ENCODE assay signal across 1 cellular context in genomic region chr12:45991289-45992249, GRCh38.
TF ChIP-seq lines count a peak whose summit lies in the region.

No MANE protein-coding gene starts in this region.

TF ChIP-seq in HepG2, 621 proteins besides CTCF, POLR2A, EP300 and RAD21 (continued from another document and continues in another):
- TF ChIP-seq, protein P1, sequence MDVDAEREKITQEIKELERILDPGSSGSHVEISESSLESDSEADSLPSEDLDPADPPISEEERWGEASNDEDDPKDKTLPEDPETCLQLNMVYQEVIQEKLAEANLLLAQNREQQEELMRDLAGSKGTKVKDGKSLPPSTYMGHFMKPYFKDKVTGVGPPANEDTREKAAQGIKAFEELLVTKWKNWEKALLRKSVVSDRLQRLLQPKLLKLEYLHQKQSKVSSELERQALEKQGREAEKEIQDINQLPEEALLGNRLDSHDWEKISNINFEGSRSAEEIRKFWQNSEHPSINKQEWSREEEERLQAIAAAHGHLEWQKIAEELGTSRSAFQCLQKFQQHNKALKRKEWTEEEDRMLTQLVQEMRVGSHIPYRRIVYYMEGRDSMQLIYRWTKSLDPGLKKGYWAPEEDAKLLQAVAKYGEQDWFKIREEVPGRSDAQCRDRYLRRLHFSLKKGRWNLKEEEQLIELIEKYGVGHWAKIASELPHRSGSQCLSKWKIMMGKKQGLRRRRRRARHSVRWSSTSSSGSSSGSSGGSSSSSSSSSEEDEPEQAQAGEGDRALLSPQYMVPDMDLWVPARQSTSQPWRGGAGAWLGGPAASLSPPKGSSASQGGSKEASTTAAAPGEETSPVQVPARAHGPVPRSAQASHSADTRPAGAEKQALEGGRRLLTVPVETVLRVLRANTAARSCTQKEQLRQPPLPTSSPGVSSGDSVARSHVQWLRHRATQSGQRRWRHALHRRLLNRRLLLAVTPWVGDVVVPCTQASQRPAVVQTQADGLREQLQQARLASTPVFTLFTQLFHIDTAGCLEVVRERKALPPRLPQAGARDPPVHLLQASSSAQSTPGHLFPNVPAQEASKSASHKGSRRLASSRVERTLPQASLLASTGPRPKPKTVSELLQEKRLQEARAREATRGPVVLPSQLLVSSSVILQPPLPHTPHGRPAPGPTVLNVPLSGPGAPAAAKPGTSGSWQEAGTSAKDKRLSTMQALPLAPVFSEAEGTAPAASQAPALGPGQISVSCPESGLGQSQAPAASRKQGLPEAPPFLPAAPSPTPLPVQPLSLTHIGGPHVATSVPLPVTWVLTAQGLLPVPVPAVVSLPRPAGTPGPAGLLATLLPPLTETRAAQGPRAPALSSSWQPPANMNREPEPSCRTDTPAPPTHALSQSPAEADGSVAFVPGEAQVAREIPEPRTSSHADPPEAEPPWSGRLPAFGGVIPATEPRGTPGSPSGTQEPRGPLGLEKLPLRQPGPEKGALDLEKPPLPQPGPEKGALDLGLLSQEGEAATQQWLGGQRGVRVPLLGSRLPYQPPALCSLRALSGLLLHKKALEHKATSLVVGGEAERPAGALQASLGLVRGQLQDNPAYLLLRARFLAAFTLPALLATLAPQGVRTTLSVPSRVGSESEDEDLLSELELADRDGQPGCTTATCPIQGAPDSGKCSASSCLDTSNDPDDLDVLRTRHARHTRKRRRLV (CRISPR knock-in tag; IDR thresholded peaks at IDR 0.05), result no peak; the same call in 1 of the 2 replicates
- TF ChIP-seq MEIS1 (CRISPR knock-in tag; IDR thresholded peaks at IDR 0.05; ENCODE audit: borderline replicate concordance) (no peak), MTF1 (CRISPR knock-in tag; IDR thresholded peaks at IDR 0.05) (no peak), HOXA9 (CRISPR knock-in tag; IDR thresholded peaks at IDR 0.05; ENCODE audit: borderline replicate concordance) (peak; percentile 45; the same call in 1 of the 2 replicates), MTA1 (CRISPR knock-in tag; IDR thresholded peaks at IDR 0.05; ENCODE audit: borderline replicate concordance) (peak; percentile 89; the same call in 1 of the 2 replicates), TAF15 (IDR thresholded peaks at IDR 0.05; ENCODE audit: low read depth, low read length, poor library complexity, severe bottlenecking) (peak; percentile 59), RBM22 (optimal IDR thresholded peaks at IDR 0.05; ENCODE audit: low read length) (no peak), ZBTB42 (CRISPR knock-in tag; IDR thresholded peaks at IDR 0.05) (0 out of 2 replicates have a peak, but pooled peaks have one; percentile 47), ZNF709 (CRISPR knock-in tag; IDR thresholded peaks at IDR 0.05) (no peak), AKAP8 (CRISPR knock-in tag; IDR thresholded peaks at IDR 0.05) (no peak), ZNF652 (CRISPR knock-in tag; IDR thresholded peaks at IDR 0.05; ENCODE audit: borderline replicate concordance, low read depth) (peak; percentile 26; the same call in 1 of the 2 replicates), ZNF772 (CRISPR knock-in tag; IDR thresholded peaks at IDR 0.05) (peak; percentile 70; the same call in 1 of the 2 replicates), ATF7 (IDR thresholded peaks at IDR 0.05) (no peak), ATF7 (CRISPR knock-in tag; IDR thresholded peaks at IDR 0.05) (no peak), HHEX (CRISPR knock-in tag; IDR thresholded peaks at IDR 0.05) (0 out of 2 replicates have a peak, but pooled peaks have one; percentile 2), ZNF777 (CRISPR knock-in tag; IDR thresholded peaks at IDR 0.05) (no peak), FOXP1 (IDR thresholded peaks at IDR 0.05) (no peak), FOXP1 (CRISPR knock-in tag; IDR thresholded peaks at IDR 0.05) (no peak), ZNF841 (CRISPR knock-in tag; IDR thresholded peaks at IDR 0.05; ENCODE audit: borderline replicate concordance) (no peak), ZSCAN29 (CRISPR knock-in tag; conservative IDR thresholded peaks at IDR 0.05) (peak; percentile 88), SNAI1 (CRISPR knock-in tag; IDR thresholded peaks at IDR 0.05; ENCODE audit: borderline replicate concordance) (peak; percentile 84; the same call in 1 of the 2 replicates), KAT2B (IDR thresholded peaks at IDR 0.05; ENCODE audit: borderline replicate concordance, low read depth, low read length) (no peak), ZKSCAN1 (IDR thresholded peaks at IDR 0.05; ENCODE audit: low read length) (no peak), BORCS8-MEF2B (CRISPR knock-in tag; IDR thresholded peaks at IDR 0.05) (peak; percentile 89), HNF4A (CRISPR knock-in tag; IDR thresholded peaks at IDR 0.05) (peak; percentile 30; the same call in 1 of the 2 replicates), SETDB1 (CRISPR knock-in tag; IDR thresholded peaks at IDR 0.05; ENCODE audit: borderline replicate concordance) (no peak), ZNF333 (CRISPR knock-in tag; IDR thresholded peaks at IDR 0.05; ENCODE audit: borderline replicate concordance) (no peak; the same call in 1 of the 2 replicates), XRCC5 (optimal IDR thresholded peaks at IDR 0.05; ENCODE audit: low read length) (no peak), KLF11 (CRISPR knock-in tag; IDR thresholded peaks at IDR 0.05) (peak; percentile 79; the same call in 1 of the 2 replicates), ONECUT2 (CRISPR knock-in tag; IDR thresholded peaks at IDR 0.05) (no peak), SYNCRIP (IDR thresholded peaks at IDR 0.05; ENCODE audit: insufficient read depth, low read depth, low read length) (no peak), THAP11 (CRISPR knock-in tag; IDR thresholded peaks at IDR 0.05) (peak; percentile 52), ZNF468 (CRISPR knock-in tag; IDR thresholded peaks at IDR 0.05) (no peak; the same call in 1 of the 2 replicates), MED8 (CRISPR knock-in tag; IDR thresholded peaks at IDR 0.05; ENCODE audit: insufficient replicate concordance) (peak; percentile 65), KLF9 (CRISPR knock-in tag; IDR thresholded peaks at IDR 0.05; ENCODE audit: low read depth) (no peak), ZFP1 (CRISPR knock-in tag; IDR thresholded peaks at IDR 0.05) (no peak)
- TF ChIP-seq, protein P2, sequence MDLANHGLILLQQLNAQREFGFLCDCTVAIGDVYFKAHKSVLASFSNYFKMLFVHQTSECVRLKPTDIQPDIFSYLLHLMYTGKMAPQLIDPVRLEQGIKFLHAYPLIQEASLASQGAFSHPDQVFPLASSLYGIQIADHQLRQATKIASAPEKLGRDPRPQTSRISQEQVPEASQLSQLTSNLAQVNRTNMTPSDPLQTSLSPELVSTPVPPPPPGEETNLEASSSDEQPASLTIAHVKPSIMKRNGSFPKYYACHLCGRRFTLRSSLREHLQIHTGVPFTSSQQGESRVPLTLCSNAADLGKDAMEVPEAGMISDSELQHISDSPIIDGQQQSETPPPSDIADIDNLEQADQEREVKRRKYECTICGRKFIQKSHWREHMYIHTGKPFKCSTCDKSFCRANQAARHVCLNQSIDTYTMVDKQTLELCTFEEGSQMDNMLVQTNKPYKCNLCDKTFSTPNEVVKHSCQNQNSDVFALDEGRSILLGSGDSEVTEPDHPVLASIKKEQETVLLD (CRISPR knock-in tag; IDR thresholded peaks at IDR 0.05; ENCODE audit: low read depth), result no peak
- TF ChIP-seq, protein P3, sequence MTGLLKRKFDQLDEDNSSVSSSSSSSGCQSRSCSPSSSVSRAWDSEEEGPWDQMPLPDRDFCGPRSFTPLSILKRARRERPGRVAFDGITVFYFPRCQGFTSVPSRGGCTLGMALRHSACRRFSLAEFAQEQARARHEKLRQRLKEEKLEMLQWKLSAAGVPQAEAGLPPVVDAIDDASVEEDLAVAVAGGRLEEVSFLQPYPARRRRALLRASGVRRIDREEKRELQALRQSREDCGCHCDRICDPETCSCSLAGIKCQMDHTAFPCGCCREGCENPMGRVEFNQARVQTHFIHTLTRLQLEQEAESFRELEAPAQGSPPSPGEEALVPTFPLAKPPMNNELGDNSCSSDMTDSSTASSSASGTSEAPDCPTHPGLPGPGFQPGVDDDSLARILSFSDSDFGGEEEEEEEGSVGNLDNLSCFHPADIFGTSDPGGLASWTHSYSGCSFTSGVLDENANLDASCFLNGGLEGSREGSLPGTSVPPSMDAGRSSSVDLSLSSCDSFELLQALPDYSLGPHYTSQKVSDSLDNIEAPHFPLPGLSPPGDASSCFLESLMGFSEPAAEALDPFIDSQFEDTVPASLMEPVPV (CRISPR knock-in tag; IDR thresholded peaks at IDR 0.05), result peak; percentile 51
- TF ChIP-seq, protein P4, sequence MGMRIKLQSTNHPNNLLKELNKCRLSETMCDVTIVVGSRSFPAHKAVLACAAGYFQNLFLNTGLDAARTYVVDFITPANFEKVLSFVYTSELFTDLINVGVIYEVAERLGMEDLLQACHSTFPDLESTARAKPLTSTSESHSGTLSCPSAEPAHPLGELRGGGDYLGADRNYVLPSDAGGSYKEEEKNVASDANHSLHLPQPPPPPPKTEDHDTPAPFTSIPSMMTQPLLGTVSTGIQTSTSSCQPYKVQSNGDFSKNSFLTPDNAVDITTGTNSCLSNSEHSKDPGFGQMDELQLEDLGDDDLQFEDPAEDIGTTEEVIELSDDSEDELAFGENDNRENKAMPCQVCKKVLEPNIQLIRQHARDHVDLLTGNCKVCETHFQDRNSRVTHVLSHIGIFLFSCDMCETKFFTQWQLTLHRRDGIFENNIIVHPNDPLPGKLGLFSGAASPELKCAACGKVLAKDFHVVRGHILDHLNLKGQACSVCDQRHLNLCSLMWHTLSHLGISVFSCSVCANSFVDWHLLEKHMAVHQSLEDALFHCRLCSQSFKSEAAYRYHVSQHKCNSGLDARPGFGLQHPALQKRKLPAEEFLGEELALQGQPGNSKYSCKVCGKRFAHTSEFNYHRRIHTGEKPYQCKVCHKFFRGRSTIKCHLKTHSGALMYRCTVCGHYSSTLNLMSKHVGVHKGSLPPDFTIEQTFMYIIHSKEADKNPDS (CRISPR knock-in tag; IDR thresholded peaks at IDR 0.05), result peak; percentile 49; the same call in 1 of the 2 replicates
- TF ChIP-seq, protein P5, sequence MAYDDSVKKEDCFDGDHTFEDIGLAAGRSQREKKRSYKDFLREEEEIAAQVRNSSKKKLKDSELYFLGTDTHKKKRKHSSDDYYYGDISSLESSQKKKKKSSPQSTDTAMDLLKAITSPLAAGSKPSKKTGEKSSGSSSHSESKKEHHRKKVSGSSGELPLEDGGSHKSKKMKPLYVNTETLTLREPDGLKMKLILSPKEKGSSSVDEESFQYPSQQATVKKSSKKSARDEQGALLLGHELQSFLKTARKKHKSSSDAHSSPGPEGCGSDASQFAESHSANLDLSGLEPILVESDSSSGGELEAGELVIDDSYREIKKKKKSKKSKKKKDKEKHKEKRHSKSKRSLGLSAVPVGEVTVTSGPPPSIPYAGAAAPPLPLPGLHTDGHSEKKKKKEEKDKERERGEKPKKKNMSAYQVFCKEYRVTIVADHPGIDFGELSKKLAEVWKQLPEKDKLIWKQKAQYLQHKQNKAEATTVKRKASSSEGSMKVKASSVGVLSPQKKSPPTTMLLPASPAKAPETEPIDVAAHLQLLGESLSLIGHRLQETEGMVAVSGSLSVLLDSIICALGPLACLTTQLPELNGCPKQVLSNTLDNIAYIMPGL (CRISPR knock-in tag; IDR thresholded peaks at IDR 0.05; ENCODE audit: borderline replicate concordance in 1 of 2, low read depth in 1 of 2), result peak; percentile 73 to 78
- TF ChIP-seq, protein P6, sequence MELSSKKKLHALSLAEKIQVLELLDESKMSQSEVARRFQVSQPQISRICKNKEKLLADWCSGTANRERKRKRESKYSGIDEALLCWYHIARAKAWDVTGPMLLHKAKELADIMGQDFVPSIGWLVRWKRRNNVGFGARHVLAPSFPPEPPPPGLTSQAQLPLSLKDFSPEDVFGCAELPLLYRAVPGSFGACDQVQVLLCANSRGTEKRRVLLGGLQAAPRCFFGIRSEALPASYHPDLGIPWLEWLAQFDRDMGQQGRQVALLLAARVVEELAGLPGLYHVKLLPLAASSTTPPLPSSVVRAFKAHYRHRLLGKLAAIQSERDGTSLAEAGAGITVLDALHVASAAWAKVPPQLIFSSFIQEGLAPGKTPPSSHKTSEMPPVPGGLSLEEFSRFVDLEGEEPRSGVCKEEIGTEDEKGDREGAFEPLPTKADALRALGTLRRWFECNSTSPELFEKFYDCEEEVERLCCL (CRISPR knock-in tag; IDR thresholded peaks at IDR 0.05; ENCODE audit: borderline replicate concordance), result peak; percentile 73; the same call in 1 of the 2 replicates
- TF ChIP-seq, protein P7, sequence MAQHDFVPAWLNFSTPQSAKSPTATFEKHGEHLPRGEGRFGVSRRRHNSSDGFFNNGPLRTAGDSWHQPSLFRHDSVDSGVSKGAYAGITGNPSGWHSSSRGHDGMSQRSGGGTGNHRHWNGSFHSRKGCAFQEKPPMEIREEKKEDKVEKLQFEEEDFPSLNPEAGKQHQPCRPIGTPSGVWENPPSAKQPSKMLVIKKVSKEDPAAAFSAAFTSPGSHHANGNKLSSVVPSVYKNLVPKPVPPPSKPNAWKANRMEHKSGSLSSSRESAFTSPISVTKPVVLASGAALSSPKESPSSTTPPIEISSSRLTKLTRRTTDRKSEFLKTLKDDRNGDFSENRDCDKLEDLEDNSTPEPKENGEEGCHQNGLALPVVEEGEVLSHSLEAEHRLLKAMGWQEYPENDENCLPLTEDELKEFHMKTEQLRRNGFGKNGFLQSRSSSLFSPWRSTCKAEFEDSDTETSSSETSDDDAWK (CRISPR knock-in tag; IDR thresholded peaks at IDR 0.05), result no peak
- TF ChIP-seq, protein P8, sequence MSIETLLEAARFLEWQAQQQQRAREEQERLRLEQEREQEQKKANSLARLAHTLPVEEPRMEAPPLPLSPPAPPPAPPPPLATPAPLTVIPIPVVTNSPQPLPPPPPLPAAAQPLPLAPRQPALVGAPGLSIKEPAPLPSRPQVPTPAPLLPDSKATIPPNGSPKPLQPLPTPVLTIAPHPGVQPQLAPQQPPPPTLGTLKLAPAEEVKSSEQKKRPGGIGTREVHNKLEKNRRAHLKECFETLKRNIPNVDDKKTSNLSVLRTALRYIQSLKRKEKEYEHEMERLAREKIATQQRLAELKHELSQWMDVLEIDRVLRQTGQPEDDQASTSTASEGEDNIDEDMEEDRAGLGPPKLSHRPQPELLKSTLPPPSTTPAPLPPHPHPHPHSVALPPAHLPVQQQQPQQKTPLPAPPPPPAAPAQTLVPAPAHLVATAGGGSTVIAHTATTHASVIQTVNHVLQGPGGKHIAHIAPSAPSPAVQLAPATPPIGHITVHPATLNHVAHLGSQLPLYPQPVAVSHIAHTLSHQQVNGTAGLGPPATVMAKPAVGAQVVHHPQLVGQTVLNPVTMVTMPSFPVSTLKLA (IDR thresholded peaks at IDR 0.05), result peak; percentile 19; the same call in 1 of the 2 replicates
